In the genomic region with DNA sequence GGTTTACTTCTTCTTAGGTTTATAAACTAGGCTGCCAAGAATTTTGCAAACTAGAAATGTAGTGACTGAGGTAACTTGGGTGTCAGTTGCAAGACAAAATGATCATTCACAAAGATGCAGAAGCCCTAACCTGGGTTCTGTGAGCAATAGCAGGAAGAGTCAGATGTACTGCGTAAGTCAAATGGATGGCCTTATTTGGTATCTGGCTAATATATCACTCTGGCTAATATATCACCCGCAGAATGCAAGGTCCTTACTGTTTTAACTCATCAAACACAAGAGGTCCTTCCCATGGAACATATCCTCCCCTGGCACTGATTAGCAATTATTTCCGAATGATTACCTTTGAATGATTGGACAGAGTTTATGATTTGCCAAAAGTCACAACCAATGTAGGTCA, we compare ENCODE assay signal across 13 cellular contexts.
"Had no signal": no experiment of that assay in that cellular context is flagged by ENCODE, and none has a peak within 500 bp of the region (broad histone marks: within the 10 kb centered on the region; RNA-seq: fewer than 3 reads in every experiment).

No MANE protein-coding gene starts in this region.

- H3K9me3 Mint-ChIP-seq: activated naive CD8-positive, alpha-beta T cell treated with anti-CD3 and anti-CD28 coated beads, Interleukin-2, amount 50 U/mL, for 24 hours; stimulated activated naive CD8-positive, alpha-beta T cell treated with anti-CD3 and anti-CD28 coated beads, Interleukin-15, amount 100 ng/mL, for 72 hours; T-cell had no signal

- H3K4me3 ChIP-seq: colonic mucosa, left lung, testis, vagina had no signal

- H3K4me3 Mint-ChIP-seq: activated naive CD8-positive, alpha-beta T cell treated with anti-CD3 and anti-CD28 coated beads, Interleukin-2, amount 50 U/mL, for 24 hours; stimulated activated naive CD8-positive, alpha-beta T cell treated with anti-CD3 and anti-CD28 coated beads, Interleukin-15, amount 100 ng/mL, for 72 hours; T-cell had no signal

- H3K27me3 ChIP-seq: colonic mucosa, left lung, testis, vagina had no signal

- H3K27me3 Mint-ChIP-seq: activated naive CD8-positive, alpha-beta T cell treated with anti-CD3 and anti-CD28 coated beads, Interleukin-2, amount 50 U/mL, for 24 hours; stimulated activated naive CD8-positive, alpha-beta T cell treated with anti-CD3 and anti-CD28 coated beads, Interleukin-15, amount 100 ng/mL, for 72 hours had no signal

- ATAC-seq: activated naive CD8-positive, alpha-beta T cell treated with anti-CD3 and anti-CD28 coated beads, Interleukin-2, amount 50 U/mL, for 24 hours; left lung; stimulated activated naive CD8-positive, alpha-beta T cell treated with anti-CD3 and anti-CD28 coated beads, Interleukin-15, amount 100 ng/mL, for 72 hours; T-cell had no signal

- H3K4me1 ChIP-seq: colonic mucosa had no signal

- H3K4me1 Mint-ChIP-seq: activated naive CD8-positive, alpha-beta T cell treated with anti-CD3 and anti-CD28 coated beads, Interleukin-2, amount 50 U/mL, for 24 hours; stimulated activated naive CD8-positive, alpha-beta T cell treated with anti-CD3 and anti-CD28 coated beads, Interleukin-15, amount 100 ng/mL, for 72 hours; T-cell had no signal

- H3K36me3 ChIP-seq: colonic mucosa, left lung, vagina had no signal

- DNase-seq: activated naive CD4-positive, alpha-beta T cell treated with Interleukin-2 at 50 U/mL for 16 hours; activated naive CD8-positive, alpha-beta T cell treated with anti-CD3 and anti-CD28 coated beads, Interleukin-2, amount 50 U/mL, for 24 hours; caudate nucleus; colonic mucosa; effector CD8-positive, alpha-beta T cell; left lung; mesendoderm; stimulated activated CD4-positive, alpha-beta T cell treated with anti-CD3 and anti-CD28 coated beads, Interleukin-4, amount 100 ng/mL, for 4 hours; stimulated activated naive CD8-positive, alpha-beta T cell treated with anti-CD3 and anti-CD28 coated beads, Interleukin-15, amount 100 ng/mL, for 72 hours; T-cell; T1000; testis had no signal

- H3K9me3 ChIP-seq: colonic mucosa, left lung, testis, vagina had no signal

- H3K36me3 Mint-ChIP-seq: T-cell had no signal

- H3K27ac ChIP-seq: colonic mucosa, left lung, vagina had no signal

- H3K27ac Mint-ChIP-seq: activated naive CD8-positive, alpha-beta T cell treated with anti-CD3 and anti-CD28 coated beads, Interleukin-2, amount 50 U/mL, for 24 hours; stimulated activated naive CD8-positive, alpha-beta T cell treated with anti-CD3 and anti-CD28 coated beads, Interleukin-15, amount 100 ng/mL, for 72 hours; T-cell had no signal
